Comparison of ENCODE assay signal across 15 cellular contexts in the genomic region with DNA sequence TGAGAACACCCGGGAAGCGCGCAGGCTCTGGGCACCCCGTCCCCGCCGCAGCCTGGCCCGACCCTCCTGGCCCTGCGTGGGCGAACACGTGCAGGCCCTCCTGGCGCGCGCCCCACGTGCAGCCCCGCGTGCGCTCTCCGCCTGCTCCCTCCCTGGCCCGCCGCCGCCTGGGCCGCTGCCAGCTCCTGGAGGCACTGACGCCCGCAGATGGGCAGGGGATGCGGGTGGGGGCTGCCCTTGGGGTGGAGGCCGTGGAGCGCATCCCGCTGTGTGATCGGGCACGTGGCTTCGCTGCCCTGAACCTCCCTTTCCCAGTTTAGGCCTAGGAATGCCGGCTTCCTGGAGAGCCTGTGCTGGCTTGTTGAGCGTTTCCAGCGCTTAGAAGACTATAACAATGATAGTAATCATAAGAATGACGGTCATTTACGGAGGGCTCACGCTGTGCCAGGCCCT.
A peak's percentile ranks its signal among the peaks of the same experiment; 100 is the strongest.
DNase-seq lines count a peak whose midpoint lies in the region; ATAC-seq and TF ChIP-seq lines count a peak whose summit lies in the region.
"Had no signal": no experiment of that assay in that cellular context is flagged by ENCODE, and none has a peak within 500 bp of the region (broad histone marks: within the 10 kb centered on the region; RNA-seq: fewer than 3 reads in every experiment).

No MANE protein-coding gene starts in this region.

- TF ChIP-seq CTCF in breast epithelium (IDR thresholded peaks at IDR 0.05), result no peak
- no peak for TF ChIP-seq CTCF in MCF 10A (IDR thresholded peaks at IDR 0.05; ENCODE audit: unreplicated experiment)
- no peak for TF ChIP-seq CTCF in esophagus muscularis mucosa (IDR thresholded peaks at IDR 0.05)
- no peak for TF ChIP-seq CTCF in neural cell (IDR thresholded peaks at IDR 0.05; ENCODE audit: poor library complexity, severe bottlenecking)
- TF ChIP-seq CTCF in vagina (IDR thresholded peaks at IDR 0.05), result no peak

- DNase-seq in breast epithelium (ENCODE audit: low spot score in 2 of 2) (peak in 1 of 2 donors; percentile 85), MCF 10A (ENCODE audit: unreplicated experiment) (no peak), esophagus muscularis mucosa (ENCODE audit: extremely low spot score) (no peak), vagina (ENCODE audit: extremely low spot score in 2 of 2) (no peak), NCI-H446 treated with DMSO at 0.1 percent for 48 hours (lab: John Stamatoyannopoulos, UW) (no peak), SW 1271 (lab: John Stamatoyannopoulos, UW) (no peak)
- DNase-seq: activated CD8-positive, alpha-beta T cell treated with anti-CD3 and anti-CD28 coated beads for 36 hours; activated naive CD4-positive, alpha-beta T cell treated with Interleukin-2 at 50 U/mL for 16 hours; DMS79 treated with DMSO at 0.1 percent for 48 hours; Kasumi-1; NCI-H2171 treated with DMSO at 0.1 percent for 48 hours; Peyer's patch had no signal

- no peak for ATAC-seq in HG03457 (IDR thresholded peaks at IDR 0.05; ENCODE audit: unreplicated experiment)
- ATAC-seq: activated CD8-positive, alpha-beta T cell treated with anti-CD3 and anti-CD28 coated beads for 36 hours had no signal

- H3K4me1 Mint-ChIP-seq in MCF 10A (ENCODE audit: insufficient read depth, unreplicated experiment), result peaks cover 5% of the 10 kb centered on the region

- WGBS in esophagus muscularis mucosa, result 31% methylated on average over 7 of the region's 37 CpGs

- H3K4me1 ChIP-seq in breast epithelium (peaks cover 0 to 3% of the 10 kb centered on the region in 2 donors), esophagus muscularis mucosa (peaks cover 5 to 18% (median 16%) of the 10 kb centered on the region in 4 donors), vagina (peaks cover 27% of the 10 kb centered on the region)

- intact Hi-C loops in breast epithelium (cut with DNase I; ENCODE audit: low total_unique reads), result no loop called here
- intact Hi-C loops in MCF 10A (cut with micrococcal nuclease), result no loop called here
- intact Hi-C loops in esophagus muscularis mucosa (cut with DNase I), result no loop called here
- intact Hi-C loops in vagina (cut with DNase I), result no loop called here

- no peaks in the 10 kb centered on the region for H4K20me1 ChIP-seq in neural cell (ENCODE audit: insufficient read depth)

- no peak overlapping the region for H3K9ac ChIP-seq in neural cell (ENCODE audit: low read length)

- H3K36me3 ChIP-seq in breast epithelium (no peaks in the 10 kb centered on the region), esophagus muscularis mucosa (no peaks in the 10 kb centered on the region), neural cell (ENCODE audit: insufficient read depth, low read length) (no peaks in the 10 kb centered on the region), vagina (no peaks in the 10 kb centered on the region)
- H3K36me3 ChIP-seq: Peyer's patch had no signal

- no peaks in the 10 kb centered on the region for H3K79me2 ChIP-seq in neural cell (replicated peaks; ENCODE audit: insufficient read depth, low read length)

- H3K4me3 ChIP-seq in breast epithelium, result peak overlapping the region in 2 of 3 donors; percentile 10 to 51
- peak overlapping the region; percentile 5 to 27 (median 20) for H3K4me3 ChIP-seq in esophagus muscularis mucosa
- H3K4me3 ChIP-seq in neural cell (ENCODE audit: low read length), result no peak overlapping the region
- no peak overlapping the region for H3K4me3 ChIP-seq in vagina
- H3K4me3 ChIP-seq: Peyer's patch had no signal

- H2AFZ ChIP-seq in neural cell (ENCODE audit: low read depth, low read length), result no peak overlapping the region

- H3K9me2 ChIP-seq in neural cell (ENCODE audit: insufficient read depth, low read length), result no peaks in the 10 kb centered on the region

- TF ChIP-seq EP300 in esophagus muscularis mucosa (IDR thresholded peaks at IDR 0.05) (peak; percentile 17), neural cell (conservative IDR thresholded peaks at IDR 0.05; ENCODE audit: poor library complexity, severe bottlenecking) (no peak)

- H3K9me3 ChIP-seq in breast epithelium (no peaks in the 10 kb centered on the region), esophagus muscularis mucosa (no peaks in the 10 kb centered on the region), neural cell (ENCODE audit: low read length) (no peaks in the 10 kb centered on the region), vagina (no peaks in the 10 kb centered on the region)
- H3K9me3 ChIP-seq: Peyer's patch had no signal

- H3K27me3 ChIP-seq in breast epithelium (peaks cover 0 to 6% of the 10 kb centered on the region in 2 donors), esophagus muscularis mucosa (peaks cover 0 to 18% (median 0%) of the 10 kb centered on the region in 4 donors), neural cell (ENCODE audit: insufficient read depth, low read depth, low read length) (no peaks in the 10 kb centered on the region), vagina (no peaks in the 10 kb centered on the region)
- H3K27me3 ChIP-seq: Peyer's patch had no signal

- H3K4me3 Mint-ChIP-seq in MCF 10A (ENCODE audit: unreplicated experiment), result no peak overlapping the region
- H3K4me3 Mint-ChIP-seq: activated CD8-positive, alpha-beta T cell treated with anti-CD3 and anti-CD28 coated beads for 36 hours; dendritic cell treated with granulocyte-macrophage colony-stimulating factor and Interleukin-4, amounts not matched to agents 40 ng/mL and 50 ng/mL, for 4 days had no signal

- no peaks in the 10 kb centered on the region for H3K36me3 Mint-ChIP-seq in MCF 10A (ENCODE audit: insufficient read depth, unreplicated experiment)

- POLR2A ChIA-PET in MCF 10A (lab: Yijun Ruan, JAX), result no interaction called here

- CTCF ChIA-PET in MCF 10A (lab: Yijun Ruan, JAX), result no interaction called here

- BruUV-seq in MCF 10A (replicated peaks; lab: Mats Ljungman, UMichigan), result no TSS peak

- TF ChIP-seq POLR2A in breast epithelium (IDR thresholded peaks at IDR 0.05), result no peak
- TF ChIP-seq POLR2A in esophagus muscularis mucosa (IDR thresholded peaks at IDR 0.05; ENCODE audit: low read depth), result no peak
- TF ChIP-seq POLR2A in vagina (IDR thresholded peaks at IDR 0.05), result no peak

- H3K27ac ChIP-seq in breast epithelium (peak overlapping the region; percentile 85 to 92), esophagus muscularis mucosa (replicated peaks in 1 of 4) (peak overlapping the region; percentile 57 to 72 (median 67)), neural cell (ENCODE audit: low read length) (no peak overlapping the region), vagina (peak overlapping the region; percentile 63)

- H3K4me2 ChIP-seq in neural cell (ENCODE audit: low read length), result no peak overlapping the region

- no peak overlapping the region for H3K27ac Mint-ChIP-seq in MCF 10A (ENCODE audit: low read depth, unreplicated experiment)
- H3K27ac Mint-ChIP-seq: activated CD8-positive, alpha-beta T cell treated with anti-CD3 and anti-CD28 coated beads for 36 hours; dendritic cell treated with granulocyte-macrophage colony-stimulating factor and Interleukin-4, amounts not matched to agents 40 ng/mL and 50 ng/mL, for 4 days had no signal

- H3K9me3 Mint-ChIP-seq in MCF 10A (ENCODE audit: unreplicated experiment), result no peaks in the 10 kb centered on the region
- H3K9me3 Mint-ChIP-seq: activated CD8-positive, alpha-beta T cell treated with anti-CD3 and anti-CD28 coated beads for 36 hours; dendritic cell treated with granulocyte-macrophage colony-stimulating factor and Interleukin-4, amounts not matched to agents 40 ng/mL and 50 ng/mL, for 4 days had no signal

- no peaks in the 10 kb centered on the region for H3F3A ChIP-seq in neural cell (ENCODE audit: insufficient read depth, low read length, poor library complexity, severe bottlenecking)

- H3K27me3 Mint-ChIP-seq in MCF 10A (ENCODE audit: insufficient read depth, unreplicated experiment), result peaks cover 4% of the 10 kb centered on the region

- no peak for TF ChIP-seq RAD21 in neural cell (conservative IDR thresholded peaks at IDR 0.05)

TF ChIP-seq in neural cell, 6 proteins besides CTCF, POLR2A, EP300 and RAD21:
- no peak for TF ChIP-seq TAF1 (IDR thresholded peaks at IDR 0.05; ENCODE audit: low read depth)
- peak; percentile 40 for TF ChIP-seq POLR2AphosphoS5 (IDR thresholded peaks at IDR 0.05)
- TF ChIP-seq, protein P1, sequence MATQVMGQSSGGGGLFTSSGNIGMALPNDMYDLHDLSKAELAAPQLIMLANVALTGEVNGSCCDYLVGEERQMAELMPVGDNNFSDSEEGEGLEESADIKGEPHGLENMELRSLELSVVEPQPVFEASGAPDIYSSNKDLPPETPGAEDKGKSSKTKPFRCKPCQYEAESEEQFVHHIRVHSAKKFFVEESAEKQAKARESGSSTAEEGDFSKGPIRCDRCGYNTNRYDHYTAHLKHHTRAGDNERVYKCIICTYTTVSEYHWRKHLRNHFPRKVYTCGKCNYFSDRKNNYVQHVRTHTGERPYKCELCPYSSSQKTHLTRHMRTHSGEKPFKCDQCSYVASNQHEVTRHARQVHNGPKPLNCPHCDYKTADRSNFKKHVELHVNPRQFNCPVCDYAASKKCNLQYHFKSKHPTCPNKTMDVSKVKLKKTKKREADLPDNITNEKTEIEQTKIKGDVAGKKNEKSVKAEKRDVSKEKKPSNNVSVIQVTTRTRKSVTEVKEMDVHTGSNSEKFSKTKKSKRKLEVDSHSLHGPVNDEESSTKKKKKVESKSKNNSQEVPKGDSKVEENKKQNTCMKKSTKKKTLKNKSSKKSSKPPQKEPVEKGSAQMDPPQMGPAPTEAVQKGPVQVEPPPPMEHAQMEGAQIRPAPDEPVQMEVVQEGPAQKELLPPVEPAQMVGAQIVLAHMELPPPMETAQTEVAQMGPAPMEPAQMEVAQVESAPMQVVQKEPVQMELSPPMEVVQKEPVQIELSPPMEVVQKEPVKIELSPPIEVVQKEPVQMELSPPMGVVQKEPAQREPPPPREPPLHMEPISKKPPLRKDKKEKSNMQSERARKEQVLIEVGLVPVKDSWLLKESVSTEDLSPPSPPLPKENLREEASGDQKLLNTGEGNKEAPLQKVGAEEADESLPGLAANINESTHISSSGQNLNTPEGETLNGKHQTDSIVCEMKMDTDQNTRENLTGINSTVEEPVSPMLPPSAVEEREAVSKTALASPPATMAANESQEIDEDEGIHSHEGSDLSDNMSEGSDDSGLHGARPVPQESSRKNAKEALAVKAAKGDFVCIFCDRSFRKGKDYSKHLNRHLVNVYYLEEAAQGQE (IDR thresholded peaks at IDR 0.05; ENCODE audit: borderline replicate concordance), result peak; percentile 56

Comparison
In these comparisons a context has a peak if more than half of its experiments do, and no peak if none do; other contexts are left out.
1. H3K4me3 ChIP-seq: peak in breast epithelium (2 of 3) and esophagus muscularis mucosa (4 of 4); none in neural cell (single experiment) and vagina (0 of 2).